Comparison of ENCODE assay signal across 1 cellular context in the genomic region with DNA sequence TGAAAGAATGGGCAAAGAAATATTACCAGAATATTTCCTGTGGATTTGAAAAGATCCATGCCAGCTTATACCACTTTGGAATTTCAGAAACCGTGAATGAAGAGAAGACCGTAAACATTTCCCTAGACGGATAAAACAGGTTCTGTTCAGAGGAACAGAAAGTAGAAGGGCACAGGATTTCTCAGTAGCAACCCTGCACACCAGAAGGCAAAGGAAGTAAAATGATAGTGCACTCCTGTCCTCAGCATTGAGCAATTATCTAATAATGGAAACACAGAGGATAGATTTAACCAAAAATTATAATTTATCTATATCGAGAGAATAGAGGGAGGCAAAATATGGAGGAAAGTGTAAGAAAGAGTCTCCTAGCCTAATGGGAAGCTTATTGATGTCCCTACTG.
TF ChIP-seq lines count a peak whose summit lies in the region.

No MANE protein-coding gene starts in this region.

TF ChIP-seq in SK-N-SH treated with all-trans-retinoic acid at 6 μM for 48 hours, 23 proteins besides CTCF, POLR2A, EP300 and RAD21 (continued from another document):
- TF ChIP-seq, protein P1, sequence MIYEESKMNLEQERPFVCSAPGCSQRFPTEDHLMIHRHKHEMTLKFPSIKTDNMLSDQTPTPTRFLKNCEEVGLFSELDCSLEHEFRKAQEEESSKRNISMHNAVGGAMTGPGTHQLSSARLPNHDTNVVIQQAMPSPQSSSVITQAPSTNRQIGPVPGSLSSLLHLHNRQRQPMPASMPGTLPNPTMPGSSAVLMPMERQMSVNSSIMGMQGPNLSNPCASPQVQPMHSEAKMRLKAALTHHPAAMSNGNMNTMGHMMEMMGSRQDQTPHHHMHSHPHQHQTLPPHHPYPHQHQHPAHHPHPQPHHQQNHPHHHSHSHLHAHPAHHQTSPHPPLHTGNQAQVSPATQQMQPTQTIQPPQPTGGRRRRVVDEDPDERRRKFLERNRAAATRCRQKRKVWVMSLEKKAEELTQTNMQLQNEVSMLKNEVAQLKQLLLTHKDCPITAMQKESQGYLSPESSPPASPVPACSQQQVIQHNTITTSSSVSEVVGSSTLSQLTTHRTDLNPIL (CRISPR knock-in tag; IDR thresholded peaks at IDR 0.05; ENCODE audit: low read depth) = no peak
- TF ChIP-seq PPARA (CRISPR knock-in tag; IDR thresholded peaks at IDR 0.05; ENCODE audit: borderline replicate concordance) (no peak), ARNTL (CRISPR knock-in tag; IDR thresholded peaks at IDR 0.05; ENCODE audit: borderline replicate concordance, low read depth) (no peak), BACH2 (CRISPR knock-in tag; IDR thresholded peaks at IDR 0.05; ENCODE audit: borderline replicate concordance) (no peak), ZFP30 (CRISPR knock-in tag; IDR thresholded peaks at IDR 0.05) (no peak)
- TF ChIP-seq, protein P2, sequence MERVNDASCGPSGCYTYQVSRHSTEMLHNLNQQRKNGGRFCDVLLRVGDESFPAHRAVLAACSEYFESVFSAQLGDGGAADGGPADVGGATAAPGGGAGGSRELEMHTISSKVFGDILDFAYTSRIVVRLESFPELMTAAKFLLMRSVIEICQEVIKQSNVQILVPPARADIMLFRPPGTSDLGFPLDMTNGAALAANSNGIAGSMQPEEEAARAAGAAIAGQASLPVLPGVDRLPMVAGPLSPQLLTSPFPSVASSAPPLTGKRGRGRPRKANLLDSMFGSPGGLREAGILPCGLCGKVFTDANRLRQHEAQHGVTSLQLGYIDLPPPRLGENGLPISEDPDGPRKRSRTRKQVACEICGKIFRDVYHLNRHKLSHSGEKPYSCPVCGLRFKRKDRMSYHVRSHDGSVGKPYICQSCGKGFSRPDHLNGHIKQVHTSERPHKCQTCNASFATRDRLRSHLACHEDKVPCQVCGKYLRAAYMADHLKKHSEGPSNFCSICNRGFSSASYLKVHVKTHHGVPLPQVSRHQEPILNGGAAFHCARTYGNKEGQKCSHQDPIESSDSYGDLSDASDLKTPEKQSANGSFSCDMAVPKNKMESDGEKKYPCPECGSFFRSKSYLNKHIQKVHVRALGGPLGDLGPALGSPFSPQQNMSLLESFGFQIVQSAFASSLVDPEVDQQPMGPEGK (CRISPR knock-in tag; IDR thresholded peaks at IDR 0.05; ENCODE audit: borderline replicate concordance) = no peak
